Comparison of ENCODE assay signal across 8 cellular contexts in the genomic region with DNA sequence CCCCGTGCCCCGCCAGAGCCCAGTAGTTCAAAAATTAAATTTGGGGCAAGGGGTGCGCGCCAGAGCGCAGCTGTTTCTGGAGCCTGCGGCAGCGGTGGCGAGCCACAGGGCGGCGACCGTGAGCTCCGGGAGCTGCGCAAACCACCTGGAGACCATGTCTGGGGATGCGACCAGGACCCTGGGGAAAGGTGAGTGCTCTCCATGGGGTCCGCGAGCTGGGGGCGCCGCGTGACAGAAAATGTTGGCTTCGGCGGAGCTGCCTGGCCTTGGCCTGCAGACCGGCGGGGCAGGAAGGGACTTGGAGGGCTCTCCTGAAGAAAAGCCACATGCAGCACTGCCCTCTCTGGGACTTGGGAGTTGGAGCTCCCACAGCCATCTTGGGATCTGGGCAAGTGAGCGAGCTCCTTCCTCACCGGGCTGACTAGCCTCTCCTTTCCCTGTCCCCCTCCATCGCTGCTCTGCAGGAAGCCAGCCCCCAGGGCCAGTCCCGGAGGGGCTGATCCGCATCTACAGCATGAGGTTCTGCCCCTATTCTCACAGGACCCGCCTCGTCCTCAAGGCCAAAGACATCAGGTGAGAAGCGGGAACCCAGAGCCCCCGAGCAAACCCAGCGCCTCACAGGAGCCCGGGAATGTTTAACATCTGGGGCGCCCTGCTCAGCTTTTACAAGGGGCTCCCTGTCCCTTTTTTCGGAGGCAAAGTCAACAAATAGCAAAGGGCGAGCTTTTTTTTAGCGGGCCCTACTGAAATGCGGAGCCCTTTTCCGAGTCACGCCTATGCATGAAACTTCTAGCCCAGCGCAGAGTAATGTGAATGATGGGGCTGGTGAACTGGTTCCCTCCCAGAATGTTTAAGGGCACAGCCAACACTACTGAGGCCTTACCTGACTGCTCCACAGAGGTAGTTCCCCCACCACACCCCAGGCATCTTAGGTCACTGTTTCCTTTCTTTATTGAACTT. TPM values are rescaled to one million over a fixed set of nuclear protein-coding genes. Genes with fewer than 3 reads are reported as not detected.
A peak's percentile ranks its signal among the peaks of the same experiment; 100 is the strongest.
DNase-seq lines count a peak whose midpoint lies in the region; ATAC-seq and TF ChIP-seq lines count a peak whose summit lies in the region.

No MANE protein-coding gene starts in this region.

- DNase-seq in DMS 273 (lab: John Stamatoyannopoulos, UW; ENCODE audit: unreplicated experiment) (peak; percentile 38), DMS 273 treated with DMSO at 0.1 percent for 48 hours (lab: John Stamatoyannopoulos, UW) (no peak), activated B cell treated with CpG ODN at 0.5 μM for 24 hours (peak; percentile 36), kidney tubule cell (ENCODE audit: low spot score) (peak; percentile 67)
- peak; percentile 30 for DNase-seq in central memory CD4-positive, alpha-beta T cell
- DNase-seq in stimulated activated CD8-positive, alpha-beta memory T cell treated with anti-CD3 and anti-CD28 coated beads, Interleukin-15, amount 100 ng/mL, for 48 hours (ENCODE audit: low read depth in 2 of 2), result peak; percentile 28 to 38
- DNase-seq in NK-92 treated with Interleukin-12 subunit alpha and Interleukin-12 subunit beta, amount 100 ng/mL, for 24 hours (lab: John Stamatoyannopoulos, UW), result no peak

- H3K27me3 Mint-ChIP-seq in activated B cell treated with CpG ODN at 0.5 μM for 24 hours, result peaks cover 5% of the 10 kb centered on the region

- TF ChIP-seq CTCF in activated B cell treated with CpG ODN at 0.5 μM for 24 hours (IDR thresholded peaks at IDR 0.05), result no peak

- CTCF ChIA-PET in activated B cell treated with CpG ODN at 0.5 μM for 24 hours (lab: Charles Lee), result interaction anchor here (0.6 to 3.1 kb wide), 20 partner anchors 8 to 387 kb away, joined by 3 to 35 read pairs (median 6); partner anchors contain the start of genes CFAP43, CFAP58 and GSTO1

- peak; percentile 83 for ATAC-seq in HG03439 (IDR thresholded peaks at IDR 0.05; ENCODE audit: unreplicated experiment)
- ATAC-seq in activated B cell treated with CpG ODN at 0.5 μM for 24 hours (ENCODE audit: low read depth), result peak; percentile 83

- intact Hi-C loops in activated B cell treated with CpG ODN at 0.5 μM for 24 hours (cut with micrococcal nuclease), result no loop called here

- peaks cover 6% of the 10 kb centered on the region for H3K4me1 Mint-ChIP-seq in activated B cell treated with CpG ODN at 0.5 μM for 24 hours

- POLR2A ChIA-PET in activated B cell treated with CpG ODN at 0.5 μM for 24 hours (lab: Charles Lee), result interaction anchor here (0.9 kb wide), 1 partner anchor 79 kb away, joined by 4 read pairs; the partner anchor contains the start of gene CFAP58

- H3K36me3 Mint-ChIP-seq in activated B cell treated with CpG ODN at 0.5 μM for 24 hours (ENCODE audit: low read depth), result no peaks in the 10 kb centered on the region

- H3K4me3 Mint-ChIP-seq in activated B cell treated with CpG ODN at 0.5 μM for 24 hours, result no peak overlapping the region

- H3K9me3 Mint-ChIP-seq in activated B cell treated with CpG ODN at 0.5 μM for 24 hours, result no peaks in the 10 kb centered on the region

- H3K27ac Mint-ChIP-seq in activated B cell treated with CpG ODN at 0.5 μM for 24 hours, result no peak overlapping the region

RNA-seq across cellular contexts. Expression of gene GSTO2, which starts 6.1 kb away (rescaled TPM):
- total RNA-seq in activated B cell treated with CpG ODN at 0.5 μM for 24 hours, result 0.56 and 0.91 TPM in 2 replicates

RNA-seq across cellular contexts. Expression of gene GSTO1, which starts 20.4 kb away (rescaled TPM):
- total RNA-seq in activated B cell treated with CpG ODN at 0.5 μM for 24 hours, result 43.0 and 55.9 TPM in 2 replicates

RNA-seq across cellular contexts. Expression of gene CFAP43, which starts 42.9 kb away (rescaled TPM):
- 0.22 TPM in 1 of 2 replicates, not detected in the other for total RNA-seq in activated B cell treated with CpG ODN at 0.5 μM for 24 hours

Comparison
In these comparisons a context has a peak if more than half of its experiments do, and no peak if none do; other contexts are left out.
1. DNase-seq: peak in DMS 273 (single experiment), activated B cell treated with CpG ODN at 0.5 μM for 24 hours (single experiment), central memory CD4-positive, alpha-beta T cell (single experiment), kidney tubule cell (single experiment) and stimulated activated CD8-positive, alpha-beta memory T cell treated with anti-CD3 and anti-CD28 coated beads, Interleukin-15, amount 100 ng/mL, for 48 hours (2 of 2); none in DMS 273 treated with DMSO at 0.1 percent for 48 hours (single experiment) and NK-92 treated with Interleukin-12 subunit alpha and Interleukin-12 subunit beta, amount 100 ng/mL, for 24 hours (single experiment).